10 cellular contexts compared by ENCODE assay signal in the genomic region with DNA sequence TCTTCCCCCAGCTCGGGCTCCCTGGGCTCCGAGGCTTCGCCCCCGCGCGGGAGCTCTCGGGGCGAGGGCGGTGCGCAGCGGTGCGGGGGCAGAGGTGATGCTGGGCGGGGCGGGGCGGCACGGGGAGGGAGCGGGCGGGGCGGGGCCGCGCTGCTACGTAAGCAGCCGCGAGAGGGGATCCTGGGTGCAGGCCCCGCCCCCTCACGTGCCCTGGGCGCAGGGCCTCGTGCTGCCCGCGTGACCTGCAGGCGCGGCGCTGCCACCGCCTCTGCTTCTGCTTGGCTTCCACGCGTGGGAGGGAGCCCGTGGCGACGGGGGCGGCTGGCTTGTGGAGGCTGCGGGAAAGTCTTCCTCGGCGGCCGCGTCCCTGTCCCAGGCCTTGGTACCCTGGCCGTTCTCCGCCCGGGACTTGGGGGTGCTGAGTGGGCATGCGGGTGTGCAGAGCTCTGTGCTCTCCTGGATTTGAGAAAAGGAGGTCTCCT.
DNase-seq lines count a peak whose midpoint lies in the region; ATAC-seq and TF ChIP-seq lines count a peak whose summit lies in the region.
"Had no signal": no experiment of that assay in that cellular context is flagged by ENCODE, and none has a peak within 500 bp of the region (broad histone marks: within the 10 kb centered on the region; RNA-seq: fewer than 3 reads in every experiment).

No MANE protein-coding gene starts in this region.

- DNase-seq in NCI-H1105 (lab: John Stamatoyannopoulos, UW) (peak; percentile 5), NCI-H1105 treated with DMSO at 0.1 percent for 48 hours (lab: John Stamatoyannopoulos, UW) (no peak), right atrium auricular region (ENCODE audit: low spot score) (no peak), skeletal muscle cell (ENCODE audit: low read depth) (no peak), NCI-H1048 (lab: John Stamatoyannopoulos, UW) (no peak)

- H3K4me3 ChIP-seq in right atrium auricular region (peak overlapping the region; percentile 11 to 37), skeletal muscle cell (ENCODE audit: low read depth, low read length) (peak overlapping the region; percentile 33)

- no peaks in the 10 kb centered on the region for H3K36me3 ChIP-seq in right atrium auricular region

- H3K4me1 ChIP-seq in right atrium auricular region, result peaks cover 0 to 12% of the 10 kb centered on the region in 2 donors

- no peak for ATAC-seq in SK-N-SH treated with all-trans-retinoic acid at 6 μM for 48 hours
- ATAC-seq in GM21737 (IDR thresholded peaks at IDR 0.05; ENCODE audit: unreplicated experiment), result no peak
- no peak for ATAC-seq in HG03354 (IDR thresholded peaks at IDR 0.05; ENCODE audit: poor library complexity, severe bottlenecking, unreplicated experiment)

- no peaks in the 10 kb centered on the region for H3K9me3 ChIP-seq in right atrium auricular region

- no peak overlapping the region for H3K27ac ChIP-seq in right atrium auricular region
- H3K27ac ChIP-seq: epithelial cell of prostate, KMS-11 had no signal

- no peaks in the 10 kb centered on the region for H3K27me3 ChIP-seq in right atrium auricular region

- no peak for TF ChIP-seq CTCF in right atrium auricular region (IDR thresholded peaks at IDR 0.05)

TF ChIP-seq in SK-N-SH treated with all-trans-retinoic acid at 6 μM for 48 hours, 23 proteins besides CTCF, POLR2A, EP300 and RAD21:
- TF ChIP-seq ARNTL (CRISPR knock-in tag; IDR thresholded peaks at IDR 0.05; ENCODE audit: borderline replicate concordance, low read depth), result peak; percentile 88
- TF ChIP-seq, protein P1, sequence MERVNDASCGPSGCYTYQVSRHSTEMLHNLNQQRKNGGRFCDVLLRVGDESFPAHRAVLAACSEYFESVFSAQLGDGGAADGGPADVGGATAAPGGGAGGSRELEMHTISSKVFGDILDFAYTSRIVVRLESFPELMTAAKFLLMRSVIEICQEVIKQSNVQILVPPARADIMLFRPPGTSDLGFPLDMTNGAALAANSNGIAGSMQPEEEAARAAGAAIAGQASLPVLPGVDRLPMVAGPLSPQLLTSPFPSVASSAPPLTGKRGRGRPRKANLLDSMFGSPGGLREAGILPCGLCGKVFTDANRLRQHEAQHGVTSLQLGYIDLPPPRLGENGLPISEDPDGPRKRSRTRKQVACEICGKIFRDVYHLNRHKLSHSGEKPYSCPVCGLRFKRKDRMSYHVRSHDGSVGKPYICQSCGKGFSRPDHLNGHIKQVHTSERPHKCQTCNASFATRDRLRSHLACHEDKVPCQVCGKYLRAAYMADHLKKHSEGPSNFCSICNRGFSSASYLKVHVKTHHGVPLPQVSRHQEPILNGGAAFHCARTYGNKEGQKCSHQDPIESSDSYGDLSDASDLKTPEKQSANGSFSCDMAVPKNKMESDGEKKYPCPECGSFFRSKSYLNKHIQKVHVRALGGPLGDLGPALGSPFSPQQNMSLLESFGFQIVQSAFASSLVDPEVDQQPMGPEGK (CRISPR knock-in tag; IDR thresholded peaks at IDR 0.05; ENCODE audit: borderline replicate concordance), result no peak
